In the genomic region with DNA sequence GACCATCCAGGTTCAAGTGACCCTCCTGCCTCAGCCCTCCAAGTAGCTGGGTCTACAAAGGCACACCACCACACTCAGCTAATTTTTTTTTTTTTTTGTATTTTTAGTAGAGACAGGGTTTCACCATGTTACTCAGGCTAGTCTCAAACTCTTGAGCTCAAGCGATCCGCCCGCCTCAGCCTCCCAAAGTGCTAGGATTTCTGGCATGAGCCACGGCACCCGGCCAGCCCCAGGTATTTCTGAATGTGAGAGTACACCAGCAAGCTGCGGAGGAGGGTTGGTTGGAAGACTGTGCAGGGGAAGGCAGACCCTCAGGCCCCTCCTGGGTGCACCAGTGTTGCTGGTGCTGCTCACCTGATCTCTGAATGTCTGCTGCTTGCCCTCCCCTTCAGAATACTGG, we compare ENCODE assay signal across 31 cellular contexts. TPM values are rescaled to one million over a fixed set of nuclear protein-coding genes. Genes with fewer than 3 reads are reported as not detected.
"Had no signal": no experiment of that assay in that cellular context is flagged by ENCODE, and none has a peak within 500 bp of the region (broad histone marks: within the 10 kb centered on the region; RNA-seq: fewer than 3 reads in every experiment).

No MANE protein-coding gene starts in this region.

- H3K27ac ChIP-seq: adrenal gland, ascending aorta, body of pancreas, brain microvascular endothelial cell, breast epithelium, cardiac muscle cell had no signal

- DNase-seq: activated effector memory CD4-positive, alpha-beta T cell treated with anti-CD3 and anti-CD28 coated beads, Interleukin-2, amount 50 U/mL, for 16 hours; activated effector memory CD4-positive, alpha-beta T cell treated with Interleukin-2 at 50 U/mL for 16 hours; activated gamma-delta T cell; activated gamma-delta T cell treated with Interleukin-2 at 50 U/mL for 16 hours; activated naive CD4-positive, alpha-beta T cell; activated naive CD4-positive, alpha-beta T cell treated with anti-CD3 and anti-CD28 coated beads for 36 hours; activated naive CD4-positive, alpha-beta T cell treated with anti-CD3 and anti-CD28 coated beads, Interleukin-2, amount 10 ng/mL, durations not matched to agents 7 days and 5 days; activated naive CD4-positive, alpha-beta T cell treated with anti-CD3 and anti-CD28 coated beads, Interleukin-2, amount 50 U/mL, for 16 hours; activated naive CD4-positive, alpha-beta T cell treated with Interleukin-2 at 50 U/mL for 16 hours; activated naive CD8-positive, alpha-beta T cell treated with anti-CD3 and anti-CD28 coated beads for 36 hours; activated naive CD8-positive, alpha-beta T cell treated with anti-CD3 and anti-CD28 coated beads, Interleukin-2, amount 10 ng/mL, durations not matched to agents 7 days and 5 days; activated naive CD8-positive, alpha-beta T cell treated with anti-CD3 and anti-CD28 coated beads, Interleukin-2, amount 50 U/mL, for 24 hours; activated T-cell treated with anti-CD3 and anti-CD28 coated beads, Interleukin-2, amount 50 U/mL, for 1 hour; activated T-cell treated with anti-CD3 and anti-CD28 coated beads, Interleukin-2, amount 50 U/mL, for 24 hours; activated T-cell treated with anti-CD3 and anti-CD28 coated beads, Interleukin-2, amount 50 U/mL, for 4 hours; activated T-cell treated with anti-CD3 and anti-CD28 coated beads, Interleukin-2, amount 50 U/mL, for 48 hours; activated T-cell treated with anti-CD3 and anti-CD28 coated beads, Interleukin-2, amount 50 U/mL, for 72 hours; adrenal gland; amniotic stem cell; amygdala; anterior cingulate cortex; aorta; body of pancreas; brain microvascular endothelial cell; caudate nucleus; central memory CD4-positive, alpha-beta T cell; cerebellar nuclear complex had no signal

- H3K36me3 ChIP-seq: adrenal gland, ascending aorta, brain microvascular endothelial cell, breast epithelium, cardiac muscle cell had no signal

- H3K9me3 ChIP-seq: adrenal gland, ascending aorta, body of pancreas, breast epithelium had no signal

- H3K4me1 ChIP-seq: adrenal gland, ascending aorta, breast epithelium had no signal

- H3K4me3 ChIP-seq: adrenal gland, ascending aorta, body of pancreas, breast epithelium, cardiac muscle cell had no signal

RNA-seq across cellular contexts. Expression of a gene that starts 33.1 kb away (rescaled TPM):
- total RNA-seq: activated naive CD8-positive, alpha-beta T cell treated with anti-CD3 and anti-CD28 coated beads for 36 hours; activated naive CD8-positive, alpha-beta T cell treated with anti-CD3 and anti-CD28 coated beads, Interleukin-2, amount 10 ng/mL, durations not matched to agents 7 days and 5 days; aorta; ascending aorta; cardiac muscle cell; cerebellum had no signal
- polyA plus RNA-seq: aorta had no signal
